Comparison of ENCODE assay signal across 9 cellular contexts in the genomic region with DNA sequence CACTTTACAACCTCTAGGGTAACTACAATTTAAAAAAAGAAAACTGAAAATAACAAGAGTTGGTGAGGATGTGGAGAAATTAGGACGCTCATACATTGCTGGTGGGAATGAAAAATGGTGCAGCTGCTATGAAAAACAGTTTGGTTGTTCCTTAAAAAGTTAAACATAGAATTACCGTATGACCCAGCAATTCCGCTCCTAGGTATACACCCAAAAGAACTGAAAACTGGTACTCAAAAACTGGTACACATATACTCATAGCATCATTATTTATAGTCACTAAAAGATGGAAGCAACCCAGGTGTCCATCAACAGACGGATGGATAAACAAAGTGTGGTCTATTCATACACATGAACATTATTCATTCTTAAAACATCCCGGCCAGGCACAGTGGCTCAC. TPM values are rescaled to one million over a fixed set of nuclear protein-coding genes. Genes with fewer than 3 reads are reported as not detected.
"Had no signal": no experiment of that assay in that cellular context is flagged by ENCODE, and none has a peak within 500 bp of the region (broad histone marks: within the 10 kb centered on the region; RNA-seq: fewer than 3 reads in every experiment).

No MANE protein-coding gene starts in this region.

- FAIRE-seq: G401.6, GM12878, GM12891, GM12892, GM18507, GM19239 had no signal

- ATAC-seq: GM12878 had no signal

- H3K4me3 ChIP-seq: GM12878 had no signal

- DNase-seq: GDM1, GF-D8 had no signal

RNA-seq across cellular contexts. Expression of a gene that starts 42.9 kb away (rescaled TPM):
- total RNA-seq: G401 had no signal
